ENCODE assay signal across 35 cellular contexts in the genomic region with DNA sequence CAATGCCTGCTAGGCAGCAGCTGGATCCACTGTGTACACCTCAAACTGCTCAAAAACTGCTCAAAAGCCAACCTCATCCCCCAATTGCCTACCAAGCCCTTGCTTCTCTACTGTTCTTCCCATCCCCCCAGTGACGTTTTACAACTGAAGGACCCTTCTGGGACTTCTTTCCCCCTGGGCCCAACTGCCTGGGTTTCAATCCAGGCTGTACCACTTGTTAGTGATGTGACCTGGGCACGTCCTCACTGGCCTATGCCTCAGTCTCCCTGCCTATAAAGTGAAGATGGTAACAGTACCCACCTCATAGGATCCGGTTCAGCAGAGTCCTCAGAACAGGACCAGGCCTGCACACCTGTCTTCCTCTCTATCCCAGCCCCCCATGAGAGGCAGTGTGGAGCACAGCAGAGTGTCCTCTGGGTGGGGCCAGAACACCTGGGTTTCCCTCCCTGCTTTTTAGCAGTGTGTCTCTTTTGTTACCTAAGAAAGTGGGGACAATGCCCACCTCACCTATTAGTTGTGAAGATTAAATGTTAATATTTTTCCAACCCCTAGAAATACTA. TPM values are rescaled to one million over a fixed set of nuclear protein-coding genes. Genes with fewer than 3 reads are reported as not detected.
DNase-seq lines count a peak whose midpoint lies in the region; ATAC-seq and TF ChIP-seq lines count a peak whose summit lies in the region.
"Had no signal": no experiment of that assay in that cellular context is flagged by ENCODE, and none has a peak within 500 bp of the region (broad histone marks: within the 10 kb centered on the region; RNA-seq: fewer than 3 reads in every experiment).

No MANE protein-coding gene starts in this region.

- H3K79me2 ChIP-seq in mammary epithelial cell (ENCODE audit: insufficient read depth, low read length) (no peaks in the 10 kb centered on the region), OCI-LY1 (ENCODE audit: insufficient read depth, low read length) (no peaks in the 10 kb centered on the region)

- H3K4me1 Mint-ChIP-seq in MCF 10A (ENCODE audit: insufficient read depth, unreplicated experiment) = peaks cover 9% of the 10 kb centered on the region
- H3K4me1 Mint-ChIP-seq in natural killer cell = no peaks in the 10 kb centered on the region

- H3K4me1 ChIP-seq in mammary epithelial cell (ENCODE audit: insufficient read depth, low read length) (peaks cover 12% of the 10 kb centered on the region), OCI-LY1 (ENCODE audit: insufficient read depth, low read length, severe bottlenecking) (peaks cover 9% of the 10 kb centered on the region), foreskin keratinocyte (peaks cover 14% of the 10 kb centered on the region)

- H4K20me1 ChIP-seq in mammary epithelial cell (ENCODE audit: insufficient read depth, low read length) (no peaks in the 10 kb centered on the region), OCI-LY1 (ENCODE audit: insufficient read depth, low read length) (no peaks in the 10 kb centered on the region)

- BruUV-seq in MCF 10A (replicated peaks; lab: Mats Ljungman, UMichigan) = no TSS peak
- no TSS peak for BruUV-seq in mammary epithelial cell (replicated peaks; lab: Mats Ljungman, UMichigan)

- H3K27ac ChIP-seq in mammary epithelial cell (ENCODE audit: insufficient read depth, low read depth, low read length) (no peak overlapping the region), OCI-LY1 (ENCODE audit: low read depth, low read length, poor library complexity, severe bottlenecking) (no peak overlapping the region), foreskin keratinocyte (no peak overlapping the region)
- H3K27ac ChIP-seq: adrenal gland, GM23248, ovary, skin epidermis, suprapubic skin, upper lobe of left lung had no signal

- H3K4me3 Mint-ChIP-seq in MCF 10A (ENCODE audit: unreplicated experiment) (no peak overlapping the region), natural killer cell (no peak overlapping the region)
- H3K4me3 Mint-ChIP-seq: activated CD4-positive, alpha-beta memory T cell treated with anti-CD3 and anti-CD28 coated beads for 36 hours; activated naive CD4-positive, alpha-beta T cell treated with anti-CD3 and anti-CD28 coated beads, Interleukin-2, amount 10 ng/mL, durations not matched to agents 7 days and 5 days; CD4-positive, CD25-positive, alpha-beta regulatory T cell had no signal

- H2AFZ ChIP-seq in mammary epithelial cell (ENCODE audit: low read depth, low read length) (no peak overlapping the region), OCI-LY1 (ENCODE audit: low read length) (no peak overlapping the region)
- H2AFZ ChIP-seq: GM23248 had no signal

- DNase-seq in MCF 10A (ENCODE audit: unreplicated experiment) = no peak
- no peak for DNase-seq in mammary epithelial cell
- peak in 1 of 2 donors; percentile 31 for DNase-seq in foreskin keratinocyte
- no peak for DNase-seq in omental fat pad (ENCODE audit: low spot score)
- DNase-seq in natural killer cell = no peak
- no peak for DNase-seq in HCEC 1CT
- DNase-seq: activated CD4-positive, alpha-beta memory T cell treated with anti-CD3 and anti-CD28 coated beads for 36 hours; activated CD4-positive, alpha-beta T cell treated with anti-CD3 and anti-CD28 coated beads for 1 hour; activated CD8-positive, alpha-beta memory T cell treated with anti-CD3 and anti-CD28 coated beads, Interleukin-2, amount 50 U/mL, for 48 hours; activated naive CD4-positive, alpha-beta T cell treated with anti-CD3 and anti-CD28 coated beads, Interleukin-2, amount 10 ng/mL, durations not matched to agents 7 days and 5 days; adrenal gland; Calu3; CD4-positive, CD25-positive, alpha-beta regulatory T cell; central memory CD4-positive, alpha-beta T cell; cortex of kidney; effector memory CD4-positive, alpha-beta T cell; erythroblast; GM23248; KBM-7; naive thymus-derived CD4-positive, alpha-beta T cell; NCI-H1092 treated with DMSO at 0.1 percent for 48 hours; NCI-H2029; NCI-H446 treated with DMSO at 0.1 percent for 48 hours; NK-92 treated with Interleukin-12 subunit alpha and Interleukin-12 subunit beta, amount 100 ng/mL, for 24 hours; ovary; SHP77; stimulated activated naive CD4-positive, alpha-beta T cell treated with Interleukin-2 at 50 U/mL for 16 hours; T-helper 2 cell; upper lobe of left lung had no signal

- in situ Hi-C loops in mammary epithelial cell (cut with MboI; ENCODE audit: low sequenced_read_pairs in 2 of 2) = no loop called here

- no peaks in the 10 kb centered on the region for H3K9me3 Mint-ChIP-seq in MCF 10A (ENCODE audit: unreplicated experiment)
- H3K9me3 Mint-ChIP-seq in natural killer cell = no peaks in the 10 kb centered on the region
- H3K9me3 Mint-ChIP-seq: activated CD4-positive, alpha-beta memory T cell treated with anti-CD3 and anti-CD28 coated beads for 36 hours; activated naive CD4-positive, alpha-beta T cell treated with anti-CD3 and anti-CD28 coated beads, Interleukin-2, amount 10 ng/mL, durations not matched to agents 7 days and 5 days; naive thymus-derived CD4-positive, alpha-beta T cell had no signal

- H3K36me3 ChIP-seq in mammary epithelial cell (ENCODE audit: insufficient read depth, low read length) (no peaks in the 10 kb centered on the region), OCI-LY1 (ENCODE audit: insufficient read depth, low read length) (no peaks in the 10 kb centered on the region)
- H3K36me3 ChIP-seq: adrenal gland, ovary, suprapubic skin, upper lobe of left lung had no signal

- ATAC-seq in foreskin keratinocyte = no peak
- no peak for ATAC-seq in HG03432 (IDR thresholded peaks at IDR 0.05; ENCODE audit: unreplicated experiment)
- ATAC-seq in omental fat pad (ENCODE audit: low FRiP score) = no peak
- ATAC-seq in natural killer cell = no peak
- ATAC-seq: naive thymus-derived CD4-positive, alpha-beta T cell had no signal

- H3K4me2 ChIP-seq in mammary epithelial cell (ENCODE audit: insufficient read depth, low read depth, low read length) (no peak overlapping the region), OCI-LY1 (ENCODE audit: low read length) (no peak overlapping the region)

- WGBS in mammary epithelial cell (ENCODE audit: low coverage, missing lambda C conversion rate) = 51% methylated on average over 3 of the region's 3 CpGs

- intact Hi-C loops in MCF 10A (cut with micrococcal nuclease) (no loop called here), mammary epithelial cell (cut with micrococcal nuclease) (no loop called here), natural killer cell (cut with micrococcal nuclease) (no loop called here)

- no peaks in the 10 kb centered on the region for H3K9me2 ChIP-seq in OCI-LY1 (ENCODE audit: low read depth, low read length)

- CTCF ChIA-PET in MCF 10A (lab: Yijun Ruan, JAX) (interaction anchor here (0.7 to 1.5 kb wide), 2 partner anchors 53 to 158 kb away, joined by 3 read pairs; no protein-coding TSS in a partner anchor), mammary epithelial cell (lab: Charles Lee; ENCODE audit: low non-redundant PET) (no interaction called here)

- dilution Hi-C loops in mammary epithelial cell (cut with HindIII; ENCODE audit: low sequenced_read_pairs) = no loop called here

- H3K36me3 Mint-ChIP-seq in MCF 10A (ENCODE audit: insufficient read depth, unreplicated experiment) = no peaks in the 10 kb centered on the region
- H3K36me3 Mint-ChIP-seq in natural killer cell = no peaks in the 10 kb centered on the region
- H3K36me3 Mint-ChIP-seq: activated CD4-positive, alpha-beta memory T cell treated with anti-CD3 and anti-CD28 coated beads for 36 hours; activated naive CD4-positive, alpha-beta T cell treated with anti-CD3 and anti-CD28 coated beads, Interleukin-2, amount 10 ng/mL, durations not matched to agents 7 days and 5 days; CD4-positive, CD25-positive, alpha-beta regulatory T cell; naive thymus-derived CD4-positive, alpha-beta T cell had no signal

- no peaks in the 10 kb centered on the region for H3K27me3 Mint-ChIP-seq in MCF 10A (ENCODE audit: insufficient read depth, unreplicated experiment)
- peaks cover 12 to 28% of the 10 kb centered on the region in 2 donors for H3K27me3 Mint-ChIP-seq in natural killer cell (ENCODE audit: low read depth in 2 of 2)

- H3F3A ChIP-seq in OCI-LY1 (ENCODE audit: insufficient read depth, low read length) = no peaks in the 10 kb centered on the region

- H3K27me3 ChIP-seq in mammary epithelial cell (ENCODE audit: insufficient read depth, low read length) = no peaks in the 10 kb centered on the region
- peaks cover 5% of the 10 kb centered on the region; the same call in 1 of the 2 replicates for H3K27me3 ChIP-seq in OCI-LY1 (ENCODE audit: insufficient read depth, low read length)
- no peaks in the 10 kb centered on the region for H3K27me3 ChIP-seq in foreskin keratinocyte
- H3K27me3 ChIP-seq: adrenal gland, ovary, suprapubic skin had no signal

- H3K9ac ChIP-seq in mammary epithelial cell (ENCODE audit: insufficient read depth, low read length) = no peak overlapping the region
- no peak overlapping the region for H3K9ac ChIP-seq in OCI-LY1 (ENCODE audit: low read length)
- H3K9ac ChIP-seq: GM23248 had no signal

- POLR2A ChIA-PET in MCF 10A (lab: Yijun Ruan, JAX) = no interaction called here

- no peak for TF ChIP-seq CTCF in MCF 10A (IDR thresholded peaks at IDR 0.05; ENCODE audit: unreplicated experiment)
- no peak for TF ChIP-seq CTCF in mammary epithelial cell (conservative IDR thresholded peaks at IDR 0.05 in 1 of 2, IDR thresholded peaks at IDR 0.05 in 1 of 2; ENCODE audit: extremely low read depth in 1 of 2, insufficient read depth in 1 of 2, low read depth in 1 of 2, low read length in 2 of 2)
- peak; percentile 10; the same call in 1 of the 2 replicates for TF ChIP-seq CTCF in OCI-LY1 (IDR thresholded peaks at IDR 0.05; ENCODE audit: low read length)
- peak; percentile 24 for TF ChIP-seq CTCF in foreskin keratinocyte (conservative IDR thresholded peaks at IDR 0.05)
- no peak for TF ChIP-seq CTCF in omental fat pad (IDR thresholded peaks at IDR 0.05)
- no peak for TF ChIP-seq CTCF in natural killer cell (IDR thresholded peaks at IDR 0.05)

- no peak overlapping the region for H3K4me3 ChIP-seq in mammary epithelial cell (replicated peaks in 1 of 3; ENCODE audit: insufficient read depth in 1 of 3, low read depth in 2 of 3, low read length in 3 of 3)
- H3K4me3 ChIP-seq in OCI-LY1 (ENCODE audit: low read depth, low read length, poor library complexity, severe bottlenecking) = no peak overlapping the region
- H3K4me3 ChIP-seq: adrenal gland, GM23248, ovary, skin epidermis, suprapubic skin, upper lobe of left lung had no signal

- peak overlapping the region; percentile 24 for H3K27ac Mint-ChIP-seq in MCF 10A (ENCODE audit: low read depth, unreplicated experiment)
- H3K27ac Mint-ChIP-seq in natural killer cell = no peak overlapping the region
- H3K27ac Mint-ChIP-seq: activated CD4-positive, alpha-beta memory T cell treated with anti-CD3 and anti-CD28 coated beads for 36 hours; activated naive CD4-positive, alpha-beta T cell treated with anti-CD3 and anti-CD28 coated beads, Interleukin-2, amount 10 ng/mL, durations not matched to agents 7 days and 5 days; CD4-positive, CD25-positive, alpha-beta regulatory T cell; naive thymus-derived CD4-positive, alpha-beta T cell had no signal

- H3K9me3 ChIP-seq in mammary epithelial cell (replicated peaks; ENCODE audit: insufficient read depth, low read length) (no peaks in the 10 kb centered on the region), OCI-LY1 (ENCODE audit: low read length) (no peaks in the 10 kb centered on the region)
- H3K9me3 ChIP-seq: adrenal gland, ovary, suprapubic skin, upper lobe of left lung had no signal

RNA-seq across cellular contexts. Expression of gene TEKT2, which starts 1.9 kb away (rescaled TPM):
- total RNA-seq in MCF 10A (2022) (not detected in 2 replicates), mammary epithelial cell (not detected), foreskin keratinocyte (0.21 and 0.34 TPM in 2 replicates), omental fat pad (1 to 10 TPM in 1 of 4 donors, under 1 TPM in 2, not detected in 1; 0.24 to 1.1 (median 0.44) TPM), natural killer cell (under 1 TPM in 2 of 3 donors, not detected in 1; 0.24 to 0.35 TPM)
- polyA plus RNA-seq in mammary epithelial cell (not detected), foreskin keratinocyte (0.28 and 0.42 TPM in 2 replicates)
- not detected for polyA minus RNA-seq in mammary epithelial cell
- total RNA-seq: activated CD4-positive, alpha-beta memory T cell treated with anti-CD3 and anti-CD28 coated beads for 36 hours; GM23248; M059J had no signal
- polyA plus RNA-seq: CD4-positive, CD25-positive, alpha-beta regulatory T cell; GM23248; liver; naive thymus-derived CD4-positive, alpha-beta T cell had no signal

RNA-seq across cellular contexts. Expression of gene ADPRS, which starts 6.7 kb away (rescaled TPM):
- total RNA-seq in MCF 10A (2022) = 24.8 and 26.4 TPM in 2 replicates
- 10 to 100 TPM; 33.7 to 34.3 TPM for total RNA-seq in mammary epithelial cell
- 50.7 TPM for polyA plus RNA-seq in mammary epithelial cell
- polyA minus RNA-seq in mammary epithelial cell = 8.3 TPM
- 40.7 and 43.6 TPM in 2 replicates for total RNA-seq in foreskin keratinocyte
- polyA plus RNA-seq in foreskin keratinocyte = 47.7 and 48.8 TPM in 2 replicates
- total RNA-seq in omental fat pad = 10 to 100 TPM; 32.6 to 43.5 (median 39.0) TPM
- total RNA-seq in natural killer cell = 10 to 100 TPM in 2 of 3 donors, 1 to 10 TPM in 1; 9.6 to 15.9 (median 12.4) TPM

RNA-seq across cellular contexts. Expression of gene COL8A2, which starts 43.0 kb away (rescaled TPM):
- total RNA-seq in MCF 10A (2022) = not detected in 2 replicates
- total RNA-seq in mammary epithelial cell = 10 to 100 TPM in 1 of 2 donors, under 1 TPM in 1; 0.94 to 13.3 TPM
- 0.28 TPM for polyA plus RNA-seq in mammary epithelial cell
- not detected for polyA minus RNA-seq in mammary epithelial cell
- 0.68 and 0.78 TPM in 2 replicates for total RNA-seq in foreskin keratinocyte
- 0.27 and 0.41 TPM in 2 replicates for polyA plus RNA-seq in foreskin keratinocyte
- total RNA-seq in omental fat pad = 1 to 10 TPM; 2.7 to 6.4 (median 3.7) TPM
- under 1 TPM; 0.09 to 0.20 (median 0.14) TPM for total RNA-seq in natural killer cell
- total RNA-seq: activated CD4-positive, alpha-beta memory T cell treated with anti-CD3 and anti-CD28 coated beads for 36 hours; Calu3; CD4-positive, CD25-positive, alpha-beta regulatory T cell had no signal
- polyA plus RNA-seq: naive thymus-derived CD4-positive, alpha-beta T cell had no signal

Comparison
In these comparisons a context has a peak if more than half of its experiments do, and no peak if none do; other contexts are left out.
1. CTCF ChIP-seq: peak in OCI-LY1 (single experiment) and foreskin keratinocyte (single experiment); none in MCF 10A (single experiment), mammary epithelial cell (0 of 2), omental fat pad (0 of 3) and natural killer cell (single experiment).